In genomic region chr12:28379779-28380178, GRCh38 we compare ENCODE assay signal across 5 cellular contexts.
DNase-seq lines count a peak whose midpoint lies in the region; FAIRE-seq and TF ChIP-seq lines count a peak whose summit lies in the region.
"Not testable (repeated sequence)": the region's sequence is repeated elsewhere in the genome, so short reads cannot be mapped to it uniquely, and the experiment has no call there.

No MANE protein-coding gene starts in this region.

- H2AFZ ChIP-seq in astrocyte (ENCODE audit: low read depth, low read length); fibroblast of lung (ENCODE audit: low read length): not testable (repeated sequence)

- not testable (repeated sequence) for H3K27me3 ChIP-seq in astrocyte (ENCODE audit: insufficient read depth, low read length); fibroblast of lung (ENCODE audit: control insufficient read depth, insufficient read depth, low read length)

- not testable (repeated sequence) for FAIRE-seq in astrocyte (lab: Jason Lieb, UNC)

- not testable (repeated sequence) for H3K79me2 ChIP-seq in astrocyte (ENCODE audit: insufficient read depth, low read length); fibroblast of lung (ENCODE audit: control insufficient read depth, insufficient read depth, low read length)

- not testable (repeated sequence) for H3K4me2 ChIP-seq in astrocyte (ENCODE audit: low read length); fibroblast of lung (ENCODE audit: extremely low read depth, insufficient read depth, low read length)

- H3K27ac Mint-ChIP-seq in astrocyte (ENCODE audit: unreplicated experiment): not testable (repeated sequence)

- H3K27me3 Mint-ChIP-seq in astrocyte (ENCODE audit: low read depth, unreplicated experiment): not testable (repeated sequence)

- not testable (repeated sequence) for H3K4me3 ChIP-seq in HEK293 (ENCODE audit: low read depth, low read length); astrocyte (ENCODE audit: insufficient read depth, low read depth, low read length); fibroblast of lung (replicated peaks in 1 of 4; ENCODE audit: control extremely low read depth in 1 of 4, insufficient read depth in 1 of 4, low read depth in 3 of 4, low read length in 4 of 4); fibroblast of the aortic adventitia (ENCODE audit: low read depth, low read length)

- CTCF ChIA-PET in HEK293 (lab: Yijun Ruan, JAX): not testable (repeated sequence)

- not testable (repeated sequence) for TF ChIP-seq CTCF in HEK293 (tag by site-specific recombination; IDR thresholded peaks at IDR 0.05); astrocyte (IDR thresholded peaks at IDR 0.05; ENCODE audit: insufficient read depth, low read depth, low read length); fibroblast of lung (conservative IDR thresholded peaks at IDR 0.05 in 1 of 2, IDR thresholded peaks at IDR 0.05 in 1 of 2; ENCODE audit: low read depth in 1 of 2, low read length in 2 of 2); fibroblast of the aortic adventitia (IDR thresholded peaks at IDR 0.05; ENCODE audit: insufficient read depth, low read length)

- H3K9me3 ChIP-seq in HEK293 (ENCODE audit: control insufficient read depth, insufficient read depth, low read depth, low read length); astrocyte (ENCODE audit: insufficient read depth, low read depth, low read length); fibroblast of lung (ENCODE audit: control insufficient read depth, insufficient read depth, low read depth, low read length): not testable (repeated sequence)

- peak; percentile 11 for DNase-seq in M059J (ENCODE audit: low read depth)
- peak; percentile 17 for DNase-seq in astrocyte (ENCODE audit: low read depth)
- peak; percentile 15 to 26 for DNase-seq in fibroblast of lung (ENCODE audit: low read depth in 2 of 2)
- DNase-seq in fibroblast of the aortic adventitia (ENCODE audit: low read depth): peak; percentile 12

- not testable (repeated sequence) for H3K9ac ChIP-seq in astrocyte (ENCODE audit: low read length); fibroblast of lung (ENCODE audit: insufficient read depth, low read length)

- H3K4me1 ChIP-seq in HEK293 (ENCODE audit: control insufficient read depth, insufficient read depth, low read length); astrocyte (ENCODE audit: insufficient read depth, low read length); fibroblast of lung (ENCODE audit: control insufficient read depth, extremely low read depth, insufficient read depth, low read length): not testable (repeated sequence)

- not testable (repeated sequence) for H4K20me1 ChIP-seq in astrocyte (ENCODE audit: insufficient read depth, low read length); fibroblast of lung (ENCODE audit: control insufficient read depth, extremely low read depth, insufficient read depth, low read length)

- H3K36me3 ChIP-seq in HEK293 (ENCODE audit: control insufficient read depth in 2 of 2, insufficient read depth in 1 of 2, low read length in 2 of 2); astrocyte (ENCODE audit: insufficient read depth, low read length); fibroblast of lung (ENCODE audit: control insufficient read depth, insufficient read depth, low read length): not testable (repeated sequence)

- not testable (repeated sequence) for H3K27ac ChIP-seq in HEK293 (ENCODE audit: extremely low read depth, low read depth, low read length); astrocyte (ENCODE audit: low read depth, low read length); fibroblast of lung (ENCODE audit: insufficient read depth, low read length)

- not testable (repeated sequence) for H3K4me3 Mint-ChIP-seq in astrocyte (ENCODE audit: unreplicated experiment)

- not testable (repeated sequence) for H3K36me3 Mint-ChIP-seq in astrocyte (ENCODE audit: low read depth, unreplicated experiment)

- H3K4me1 Mint-ChIP-seq in astrocyte (ENCODE audit: low read depth, unreplicated experiment): not testable (repeated sequence)

- not testable (repeated sequence) for H3K9me3 Mint-ChIP-seq in astrocyte (ENCODE audit: unreplicated experiment)

- POLR2A ChIA-PET in HEK293 (lab: Yijun Ruan, JAX): not testable (repeated sequence)

TF ChIP-seq in HEK293, 187 proteins besides CTCF, POLR2A, EP300 and RAD21:
- peak; percentile 85 for TF ChIP-seq ZNF146 (tag by site-specific recombination; IDR thresholded peaks at IDR 0.05)
